ENCODE assay signal across 28 cellular contexts in genomic region chr3:64103131-64103530, GRCh38.
"Had no signal": no experiment of that assay in that cellular context is flagged by ENCODE, and none has a peak within 500 bp of the region (broad histone marks: within the 10 kb centered on the region; RNA-seq: fewer than 3 reads in every experiment).

No MANE protein-coding gene starts in this region.

- ATAC-seq: effector memory CD8-positive, alpha-beta T cell; esophagus mucosa; gastrocnemius medialis; left lobe of liver; lower lobe of right lung had no signal

- H3K4me3 Mint-ChIP-seq: dendritic cell treated with granulocyte-macrophage colony-stimulating factor and Interleukin-4, amounts not matched to agents 40 ng/mL and 50 ng/mL, for 4 days; effector memory CD8-positive, alpha-beta T cell; endodermal cell; immature natural killer cell; mesothelial cell of epicardium; naive B cell had no signal

- DNase-seq: colonic mucosa; cortex of kidney; effector CD8-positive, alpha-beta T cell; effector memory CD8-positive, alpha-beta T cell; endodermal cell; erythroblast; esophagus squamous epithelium; foreskin fibroblast; foreskin melanocyte; gastrocnemius medialis; glutamatergic neuron; head of caudate nucleus; hypothalamus; immature natural killer cell; islet precursor cell; kidney glomerular epithelial cell; left colon; left ventricle myocardium inferior; lower lobe of right lung; mesenchymal stem cell; naive B cell had no signal

- H3K27ac Mint-ChIP-seq: dendritic cell treated with granulocyte-macrophage colony-stimulating factor and Interleukin-4, amounts not matched to agents 40 ng/mL and 50 ng/mL, for 4 days; effector memory CD8-positive, alpha-beta T cell; endodermal cell; immature natural killer cell; mesothelial cell of epicardium; naive B cell had no signal

- H3K4me1 Mint-ChIP-seq: immature natural killer cell had no signal

- H3K4me1 ChIP-seq: colonic mucosa, gastrocnemius medialis, lower lobe of right lung had no signal

- H3K9me3 Mint-ChIP-seq: dendritic cell treated with granulocyte-macrophage colony-stimulating factor and Interleukin-4, amounts not matched to agents 40 ng/mL and 50 ng/mL, for 4 days; endodermal cell; mesothelial cell of epicardium; naive B cell had no signal

- H3K27me3 ChIP-seq: colonic mucosa, esophagus squamous epithelium, gastrocnemius medialis, hepatocyte had no signal

- H3K36me3 ChIP-seq: colonic mucosa, gastrocnemius medialis had no signal

- H2AFZ ChIP-seq: hepatocyte had no signal

- H3K4me3 ChIP-seq: colonic mucosa, esophagus squamous epithelium, gastrocnemius medialis, hepatocyte, left ventricle myocardium inferior, lower lobe of right lung, mucosa of descending colon had no signal

- H3K36me3 Mint-ChIP-seq: immature natural killer cell, naive B cell had no signal

- H3K27ac ChIP-seq: colonic mucosa, epithelial cell of prostate, esophagus squamous epithelium, gastrocnemius medialis, hepatocyte, left ventricle myocardium inferior, lower lobe of right lung had no signal

- H3K9me3 ChIP-seq: colonic mucosa, esophagus squamous epithelium, gastrocnemius medialis, left ventricle myocardium inferior, lower lobe of right lung, mucosa of descending colon had no signal

- H3K27me3 Mint-ChIP-seq: dendritic cell treated with granulocyte-macrophage colony-stimulating factor and Interleukin-4, amounts not matched to agents 40 ng/mL and 50 ng/mL, for 4 days had no signal
